Comparison of ENCODE assay signal across 8 cellular contexts in genomic region chr1:81172483-81172882, GRCh38.
"Had no signal": no experiment of that assay in that cellular context is flagged by ENCODE, and none has a peak within 500 bp of the region (broad histone marks: within the 10 kb centered on the region; RNA-seq: fewer than 3 reads in every experiment).

No MANE protein-coding gene starts in this region.

- H3K27ac Mint-ChIP-seq: GM23338, H9, HFFc6 had no signal

- H3K27ac ChIP-seq: GM23248 had no signal

- DNase-seq: GM23248, GOT3, H7, H9, HCEC 1CT, HFFc6 had no signal

- H3K36me3 ChIP-seq: HAP-1 had no signal

- H3K9me3 ChIP-seq: HAP-1 had no signal

- H3K4me3 Mint-ChIP-seq: GM23338, H9, HFFc6 had no signal

- H3K4me3 ChIP-seq: GM23248, GM23338, HAP-1 had no signal

- H3K4me1 Mint-ChIP-seq: GM23338, H9 had no signal

- H3K9ac ChIP-seq: GM23248 had no signal

- H3K4me1 ChIP-seq: HAP-1 had no signal

- ATAC-seq: GM23338 had no signal

- H3K4me2 ChIP-seq: GM23338 had no signal

- H2AFZ ChIP-seq: GM23248, GM23338 had no signal
